Comparison of ENCODE assay signal across 19 cellular contexts in genomic region chr5:74409166-74409706, GRCh38.
A peak's percentile ranks its signal among the peaks of the same experiment; 100 is the strongest.
DNase-seq lines count a peak whose midpoint lies in the region; ATAC-seq and TF ChIP-seq lines count a peak whose summit lies in the region.
"Had no signal": no experiment of that assay in that cellular context is flagged by ENCODE, and none has a peak within 500 bp of the region (broad histone marks: within the 10 kb centered on the region; RNA-seq: fewer than 3 reads in every experiment).

No MANE protein-coding gene starts in this region.

- TF ChIP-seq CTCF in esophagus muscularis mucosa (IDR thresholded peaks at IDR 0.05): no peak

- H3K4me3 ChIP-seq in esophagus muscularis mucosa: no peak overlapping the region
- H3K4me3 ChIP-seq: lung, upper lobe of right lung had no signal

- H3K36me3 ChIP-seq in esophagus muscularis mucosa: no peaks in the 10 kb centered on the region
- H3K36me3 ChIP-seq: upper lobe of right lung had no signal

- H3K9me3 ChIP-seq in esophagus muscularis mucosa: no peaks in the 10 kb centered on the region
- H3K9me3 ChIP-seq: upper lobe of right lung had no signal

- peak; percentile 80 for DNase-seq in DMS 273 (lab: John Stamatoyannopoulos, UW; ENCODE audit: unreplicated experiment)
- DNase-seq in DMS 273 treated with DMSO at 0.1 percent for 48 hours (lab: John Stamatoyannopoulos, UW): no peak
- peak; percentile 75 for DNase-seq in DMS53 (lab: John Stamatoyannopoulos, UW)
- DNase-seq in NCI-H2171 (lab: John Stamatoyannopoulos, UW): peak; percentile 29
- DNase-seq in esophagus muscularis mucosa (ENCODE audit: extremely low spot score): peak; percentile 80
- no peak for DNase-seq in activated CD8-positive, alpha-beta memory T cell treated with anti-CD3 and anti-CD28 coated beads, Interleukin-2, amount 50 U/mL, for 48 hours
- DNase-seq: 8988T; activated effector memory CD4-positive, alpha-beta T cell treated with anti-CD3 and anti-CD28 coated beads, Interleukin-2, amount 50 U/mL, for 16 hours; amygdala; EL; IMR-90; MM.1S; naive thymus-derived CD8-positive, alpha-beta T cell; SIG-M5; stimulated activated naive CD4-positive, alpha-beta T cell treated with Interleukin-2 at 50 U/mL for 16 hours; upper lobe of right lung had no signal

- H3K4me1 ChIP-seq in esophagus muscularis mucosa: no peaks in the 10 kb centered on the region
- H3K4me1 ChIP-seq: upper lobe of right lung had no signal

- no peak for TF ChIP-seq POLR2A in esophagus muscularis mucosa (IDR thresholded peaks at IDR 0.05; ENCODE audit: low read depth)

- H3K27me3 ChIP-seq in esophagus muscularis mucosa: no peaks in the 10 kb centered on the region
- H3K27me3 ChIP-seq: upper lobe of right lung had no signal

- intact Hi-C loops in esophagus muscularis mucosa (cut with DNase I): no loop called here

- 94% methylated on average over 4 of the region's 4 CpGs for WGBS in esophagus muscularis mucosa

- no peak for TF ChIP-seq EP300 in esophagus muscularis mucosa (IDR thresholded peaks at IDR 0.05)

- no peak overlapping the region for H3K27ac ChIP-seq in esophagus muscularis mucosa (replicated peaks in 1 of 4)
- H3K27ac ChIP-seq: upper lobe of right lung had no signal

- ATAC-seq in HG03097 (IDR thresholded peaks at IDR 0.05; ENCODE audit: low FRiP score, unreplicated experiment) (no peak), GM18502 (IDR thresholded peaks at IDR 0.05; ENCODE audit: poor library complexity, unreplicated experiment) (no peak)
- ATAC-seq: naive thymus-derived CD8-positive, alpha-beta T cell had no signal

Comparison
In these comparisons a context has a peak if more than half of its experiments do, and no peak if none do; other contexts are left out.
1. DNase-seq: peak in DMS 273 (single experiment), DMS53 (single experiment), NCI-H2171 (single experiment) and esophagus muscularis mucosa (single experiment); none in DMS 273 treated with DMSO at 0.1 percent for 48 hours (single experiment) and activated CD8-positive, alpha-beta memory T cell treated with anti-CD3 and anti-CD28 coated beads, Interleukin-2, amount 50 U/mL, for 48 hours (single experiment).